ENCODE assay signal across 32 cellular contexts in genomic region chr2:88086401-88086800, GRCh38. TPM values are rescaled to one million over a fixed set of nuclear protein-coding genes. Genes with fewer than 3 reads are reported as not detected.
"Had no signal": no experiment of that assay in that cellular context is flagged by ENCODE, and none has a peak within 500 bp of the region (broad histone marks: within the 10 kb centered on the region; RNA-seq: fewer than 3 reads in every experiment).

No MANE protein-coding gene starts in this region.

- H3K27ac ChIP-seq: heart right ventricle, hepatocyte, left ventricle myocardium inferior, ovary, stomach, testis, thyroid gland, transverse colon, upper lobe of right lung had no signal

- H3K4me2 ChIP-seq: hepatocyte, smooth muscle cell had no signal

- H3K27me3 ChIP-seq: heart right ventricle, hepatocyte, ovary, testis, thyroid gland, transverse colon, upper lobe of right lung had no signal

- H3K79me2 ChIP-seq: hepatocyte had no signal

- H3K36me3 ChIP-seq: ovary, stomach, thyroid gland, transverse colon, upper lobe of right lung had no signal

- H3K9me3 ChIP-seq: heart right ventricle, left ventricle myocardium inferior, ovary, stomach, testis, thyroid gland, transverse colon, upper lobe of right lung had no signal

- FAIRE-seq: urothelium cell line had no signal

- H2AFZ ChIP-seq: hepatocyte had no signal

- H3K4me3 ChIP-seq: heart right ventricle, hepatocyte, left ventricle myocardium inferior, lung, ovary, smooth muscle cell, stomach, testis, thyroid gland, transverse colon, upper lobe of right lung had no signal

- DNase-seq: heart right ventricle; islet precursor cell; left ventricle myocardium inferior; mesendoderm; naive B cell; ovary; retina; right cardiac atrium; stimulated activated CD4-positive, alpha-beta T cell treated with anti-CD3 and anti-CD28 coated beads, Interleukin-1b, Interleukin-23, amount 100 ng/mL, for 48 hours; stimulated activated CD4-positive, alpha-beta T cell treated with anti-CD3 and anti-CD28 coated beads, Interleukin-2, amount 100 ng/mL, for 48 hours; stimulated activated CD4-positive, alpha-beta T cell treated with anti-CD3 and anti-CD28 coated beads, Interleukin-4, amount 100 ng/mL, for 4 hours; stimulated activated CD8-positive, alpha-beta memory T cell treated with anti-CD3 and anti-CD28 coated beads, Interleukin-4, amount 100 ng/mL, for 48 hours; stimulated activated naive CD4-positive, alpha-beta T cell treated with Interleukin-2 at 50 U/mL for 16 hours; stomach; testis; thyroid gland; transverse colon; upper lobe of right lung had no signal

- ATAC-seq: heart right ventricle; natural killer cell treated with Interleukin-12 subunit alpha and Interleukin-12 subunit beta and Interleukin-15 and Interleukin-18, amount 100 ng/mL, for 72 hours; stimulated activated memory B cell treated with anti-CD40 and anti-IgM and Interleukin-4, amounts not matched to agents 10 μg/mL and 1 μg/mL and 100 μg/mL, for 72 hours; upper lobe of right lung had no signal

- H3K4me1 ChIP-seq: stomach, thyroid gland, upper lobe of right lung had no signal

RNA-seq across cellular contexts. Expression of gene SMYD1, which starts 18.8 kb away (rescaled TPM):
- total RNA-seq: hepatocyte; kidney epithelial cell; mesothelial cell of epicardium; natural killer cell treated with Interleukin-12 subunit alpha and Interleukin-12 subunit beta and Interleukin-15 and Interleukin-18, amount 100 ng/mL, for 72 hours; omental fat pad; progenitor cell of endocrine pancreas; smooth muscle cell; thyroid gland; upper lobe of right lung had no signal
- polyA plus RNA-seq: lung, neural cell, ovary, smooth muscle cell had no signal

RNA-seq across cellular contexts. Expression of gene FABP1, which starts 41.5 kb away (rescaled TPM):
- total RNA-seq: heart right ventricle; kidney epithelial cell; left ventricle myocardium inferior; lower leg skin; mononuclear cell; natural killer cell treated with Interleukin-12 subunit alpha and Interleukin-12 subunit beta and Interleukin-15 and Interleukin-18, amount 100 ng/mL, for 72 hours; omental fat pad; right cardiac atrium; skeletal muscle tissue; smooth muscle cell; thyroid gland; upper lobe of right lung had no signal
- polyA plus RNA-seq: neural cell had no signal
